Comparison of ENCODE assay signal across 8 cellular contexts in genomic region chr15:101201411-101202174, GRCh38. TPM values are rescaled to one million over a fixed set of nuclear protein-coding genes. Genes with fewer than 3 reads are reported as not detected.
DNase-seq lines count a peak whose midpoint lies in the region; ATAC-seq and TF ChIP-seq lines count a peak whose summit lies in the region.

No MANE protein-coding gene starts in this region.

- H3K27me3 ChIP-seq in MG63, result no peaks in the 10 kb centered on the region
- H3K27me3 ChIP-seq in psoas muscle (ENCODE audit: insufficient read depth in 3 of 3, low read length in 2 of 3), result no peaks in the 10 kb centered on the region

- H3K4me1 ChIP-seq in psoas muscle, result peaks cover 27% of the 10 kb centered on the region

- peaks cover 4% of the 10 kb centered on the region for H3K36me3 ChIP-seq in MG63
- H3K36me3 ChIP-seq in psoas muscle (ENCODE audit: insufficient read depth in 1 of 2, low read depth in 1 of 2), result no peaks in the 10 kb centered on the region

- no peak overlapping the region for H3K4me3 ChIP-seq in MG63
- H3K4me3 ChIP-seq in psoas muscle, result no peak overlapping the region

- in situ Hi-C loops in Caki2 (cut with HindIII; ENCODE audit: low pct_unique_long_range_greater_than_20kb, low sequenced_read_pairs), result no loop called here

- intact Hi-C loops in left cardiac atrium (cut with DNase I) (no loop called here), psoas muscle (cut with DNase I) (no loop called here)

- peak; percentile 96 for DNase-seq in Caki2 (ENCODE audit: low read depth)
- DNase-seq in MG63, result peak; percentile 100
- peak; percentile 97 for DNase-seq in amniotic stem cell (lab: John Stamatoyannopoulos, UW)
- peak; percentile 94 for DNase-seq in left cardiac atrium
- DNase-seq in psoas muscle, result peak; percentile 89 to 92
- no peak for DNase-seq in T-helper 9 cell
- no peak for DNase-seq in NCI-H2107 (lab: John Stamatoyannopoulos, UW)

- ATAC-seq in left cardiac atrium (peak; percentile 94 to 98), psoas muscle (peak; percentile 75 to 88 (median 86)), HG03460 (IDR thresholded peaks at IDR 0.05; ENCODE audit: unreplicated experiment) (no peak)

- H3K9me3 ChIP-seq in MG63, result no peaks in the 10 kb centered on the region
- H3K9me3 ChIP-seq in psoas muscle, result no peaks in the 10 kb centered on the region

- TF ChIP-seq CTCF in psoas muscle (IDR thresholded peaks at IDR 0.05), result no peak

- 31 to 46% (median 39%) methylated on average over 5 of the region's 5 CpGs for WGBS in psoas muscle, 3 donors

- H3K27ac ChIP-seq in psoas muscle, result no peak overlapping the region

RNA-seq across cellular contexts. Expression of gene CHSY1, which starts 50.3 kb away (rescaled TPM):
- total RNA-seq in Caki2 (2014; rRNA removed; shearing (Covaris generic); ENCODE audit: low replicate concordance), result 4.2 and 7.2 TPM in 2 replicates
- 9.5 and 11.0 TPM in 2 replicates for total RNA-seq in MG63 (2014; rRNA removed; shearing (Covaris generic); ENCODE audit: low replicate concordance)
- total RNA-seq in left cardiac atrium (10 to 100 TPM; 18.8 to 42.0 TPM), psoas muscle (10 to 100 TPM in 2 of 4 donors, 1 to 10 TPM in 2; 6.7 to 11.4 (median 8.5) TPM)
- 1 to 10 TPM; 2.9 to 5.0 (median 4.4) TPM for polyA plus RNA-seq in psoas muscle

Comparison
In these comparisons a context has a peak if more than half of its experiments do, and no peak if none do; other contexts are left out.
1. DNase-seq: peak in Caki2 (single experiment), MG63 (single experiment), amniotic stem cell (single experiment), left cardiac atrium (single experiment) and psoas muscle (2 of 2); none in T-helper 9 cell (single experiment) and NCI-H2107 (single experiment).